In genomic region chr4:34328939-34329338, GRCh38 we compare ENCODE assay signal across 1 cellular context.
TF ChIP-seq lines count a peak whose summit lies in the region.

No MANE protein-coding gene starts in this region.

TF ChIP-seq in K562, 482 proteins besides CTCF, POLR2A, EP300 and RAD21 (continued from another document):
- TF ChIP-seq ZBTB49 (CRISPR knock-in tag; IDR thresholded peaks at IDR 0.05; ENCODE audit: borderline replicate concordance): no peak
- TF ChIP-seq ARHGAP35 (IDR thresholded peaks at IDR 0.05; ENCODE audit: partially characterized antibody): no peak
- TF ChIP-seq XRCC3 (IDR thresholded peaks at IDR 0.05): no peak
- no peak for TF ChIP-seq ZBTB8A (IDR thresholded peaks at IDR 0.05; ENCODE audit: partially characterized antibody)
- no peak for TF ChIP-seq RFX5 (IDR thresholded peaks at IDR 0.05; ENCODE audit: low read depth, low read length)
- TF ChIP-seq, protein P1, sequence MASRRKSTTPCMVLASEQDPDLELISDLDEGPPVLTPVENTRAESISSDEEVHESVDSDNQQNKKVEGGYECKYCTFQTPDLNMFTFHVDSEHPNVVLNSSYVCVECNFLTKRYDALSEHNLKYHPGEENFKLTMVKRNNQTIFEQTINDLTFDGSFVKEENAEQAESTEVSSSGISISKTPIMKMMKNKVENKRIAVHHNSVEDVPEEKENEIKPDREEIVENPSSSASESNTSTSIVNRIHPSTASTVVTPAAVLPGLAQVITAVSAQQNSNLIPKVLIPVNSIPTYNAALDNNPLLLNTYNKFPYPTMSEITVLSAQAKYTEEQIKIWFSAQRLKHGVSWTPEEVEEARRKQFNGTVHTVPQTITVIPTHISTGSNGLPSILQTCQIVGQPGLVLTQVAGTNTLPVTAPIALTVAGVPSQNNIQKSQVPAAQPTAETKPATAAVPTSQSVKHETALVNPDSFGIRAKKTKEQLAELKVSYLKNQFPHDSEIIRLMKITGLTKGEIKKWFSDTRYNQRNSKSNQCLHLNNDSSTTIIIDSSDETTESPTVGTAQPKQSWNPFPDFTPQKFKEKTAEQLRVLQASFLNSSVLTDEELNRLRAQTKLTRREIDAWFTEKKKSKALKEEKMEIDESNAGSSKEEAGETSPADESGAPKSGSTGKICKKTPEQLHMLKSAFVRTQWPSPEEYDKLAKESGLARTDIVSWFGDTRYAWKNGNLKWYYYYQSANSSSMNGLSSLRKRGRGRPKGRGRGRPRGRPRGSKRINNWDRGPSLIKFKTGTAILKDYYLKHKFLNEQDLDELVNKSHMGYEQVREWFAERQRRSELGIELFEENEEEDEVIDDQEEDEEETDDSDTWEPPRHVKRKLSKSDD (conservative IDR thresholded peaks at IDR 0.05; ENCODE audit: low read length): no peak
- TF ChIP-seq ZNF398 (CRISPR knock-in tag; IDR thresholded peaks at IDR 0.05): no peak
- TF ChIP-seq THRAP3 (IDR thresholded peaks at IDR 0.05; ENCODE audit: borderline replicate concordance): no peak
- TF ChIP-seq MAFG (tag; conservative IDR thresholded peaks at IDR 0.05): peak; percentile 48; the same call in 1 of the 2 replicates
- peak; percentile 48 for TF ChIP-seq MAFF (IDR thresholded peaks at IDR 0.05; ENCODE audit: low read length)
- TF ChIP-seq NCOA4 (IDR thresholded peaks at IDR 0.05; ENCODE audit: partially characterized antibody): no peak
- TF ChIP-seq, protein P2, sequence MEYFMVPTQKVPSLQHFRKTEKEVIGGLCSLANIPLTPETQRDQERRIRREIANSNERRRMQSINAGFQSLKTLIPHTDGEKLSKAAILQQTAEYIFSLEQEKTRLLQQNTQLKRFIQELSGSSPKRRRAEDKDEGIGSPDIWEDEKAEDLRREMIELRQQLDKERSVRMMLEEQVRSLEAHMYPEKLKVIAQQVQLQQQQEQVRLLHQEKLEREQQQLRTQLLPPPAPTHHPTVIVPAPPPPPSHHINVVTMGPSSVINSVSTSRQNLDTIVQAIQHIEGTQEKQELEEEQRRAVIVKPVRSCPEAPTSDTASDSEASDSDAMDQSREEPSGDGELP (CRISPR knock-in tag; IDR thresholded peaks at IDR 0.05; ENCODE audit: borderline replicate concordance): no peak
- no peak for TF ChIP-seq SRSF1 (IDR thresholded peaks at IDR 0.05; ENCODE audit: low read depth, low read length)
- TF ChIP-seq, protein P3, sequence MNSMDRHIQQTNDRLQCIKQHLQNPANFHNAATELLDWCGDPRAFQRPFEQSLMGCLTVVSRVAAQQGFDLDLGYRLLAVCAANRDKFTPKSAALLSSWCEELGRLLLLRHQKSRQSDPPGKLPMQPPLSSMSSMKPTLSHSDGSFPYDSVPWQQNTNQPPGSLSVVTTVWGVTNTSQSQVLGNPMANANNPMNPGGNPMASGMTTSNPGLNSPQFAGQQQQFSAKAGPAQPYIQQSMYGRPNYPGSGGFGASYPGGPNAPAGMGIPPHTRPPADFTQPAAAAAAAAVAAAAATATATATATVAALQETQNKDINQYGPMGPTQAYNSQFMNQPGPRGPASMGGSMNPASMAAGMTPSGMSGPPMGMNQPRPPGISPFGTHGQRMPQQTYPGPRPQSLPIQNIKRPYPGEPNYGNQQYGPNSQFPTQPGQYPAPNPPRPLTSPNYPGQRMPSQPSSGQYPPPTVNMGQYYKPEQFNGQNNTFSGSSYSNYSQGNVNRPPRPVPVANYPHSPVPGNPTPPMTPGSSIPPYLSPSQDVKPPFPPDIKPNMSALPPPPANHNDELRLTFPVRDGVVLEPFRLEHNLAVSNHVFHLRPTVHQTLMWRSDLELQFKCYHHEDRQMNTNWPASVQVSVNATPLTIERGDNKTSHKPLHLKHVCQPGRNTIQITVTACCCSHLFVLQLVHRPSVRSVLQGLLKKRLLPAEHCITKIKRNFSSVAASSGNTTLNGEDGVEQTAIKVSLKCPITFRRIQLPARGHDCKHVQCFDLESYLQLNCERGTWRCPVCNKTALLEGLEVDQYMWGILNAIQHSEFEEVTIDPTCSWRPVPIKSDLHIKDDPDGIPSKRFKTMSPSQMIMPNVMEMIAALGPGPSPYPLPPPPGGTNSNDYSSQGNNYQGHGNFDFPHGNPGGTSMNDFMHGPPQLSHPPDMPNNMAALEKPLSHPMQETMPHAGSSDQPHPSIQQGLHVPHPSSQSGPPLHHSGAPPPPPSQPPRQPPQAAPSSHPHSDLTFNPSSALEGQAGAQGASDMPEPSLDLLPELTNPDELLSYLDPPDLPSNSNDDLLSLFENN (IDR thresholded peaks at IDR 0.05; ENCODE audit: low read depth in 2 of 2, low read length in 2 of 2): no peak
- peak; percentile 71 for TF ChIP-seq ZNF316 (IDR thresholded peaks at IDR 0.05)
- TF ChIP-seq C11orf30 (IDR thresholded peaks at IDR 0.05; ENCODE audit: low read depth): peak; percentile 36; the same call in 1 of the 2 replicates
- no peak for TF ChIP-seq ZNF354B (CRISPR knock-in tag; IDR thresholded peaks at IDR 0.05)
- TF ChIP-seq STAG1 (CRISPR knock-in tag; IDR thresholded peaks at IDR 0.05; ENCODE audit: borderline replicate concordance): no peak
